ENCODE assay signal across 15 cellular contexts in genomic region chr1:13921190-13921589, GRCh38.
DNase-seq lines count a peak whose midpoint lies in the region; ATAC-seq and TF ChIP-seq lines count a peak whose summit lies in the region.
"Had no signal": no experiment of that assay in that cellular context is flagged by ENCODE, and none has a peak within 500 bp of the region (broad histone marks: within the 10 kb centered on the region; RNA-seq: fewer than 3 reads in every experiment).

No MANE protein-coding gene starts in this region.

- POLR2A ChIA-PET in HCT116 (lab: Charles Lee), result no interaction called here

- H3K4me3 ChIP-seq in HCT116 (replicated peaks in 1 of 2; ENCODE audit: low read depth in 1 of 2, low read length in 2 of 2), result no peak overlapping the region
- no peak overlapping the region for H3K4me3 ChIP-seq in brain microvascular endothelial cell (ENCODE audit: low read depth, low read length)
- H3K4me3 ChIP-seq: BLaER1 treated with 17β-estradiol and CSF1 and Interleukin-3, amounts not matched to agents 10 nM and 100 nM; GM23248; HAP-1 had no signal

- CTCF ChIA-PET in HCT116 (lab: Charles Lee), result no interaction called here

- intact Hi-C loops in HCT116 (cut with micrococcal nuclease) (no loop called here), left colon (cut with DNase I, micrococcal nuclease) (no loop called here)

- BruUV-seq in HCT116 (replicated peaks; lab: Mats Ljungman, UMichigan), result no TSS peak

- H3K4me1 ChIP-seq in HCT116 (ENCODE audit: control insufficient read depth in 1 of 2, insufficient read depth in 2 of 2, low read length in 2 of 2), result peaks cover 12 to 18% of the 10 kb centered on the region in 2 experiments
- H3K4me1 ChIP-seq: HAP-1 had no signal

- H3K4me2 ChIP-seq in HCT116 (ENCODE audit: low read length), result peak overlapping the region; percentile 35; the same call in 1 of the 2 replicates
- H3K4me2 ChIP-seq: BLaER1 treated with 17β-estradiol and CSF1 and Interleukin-3, amounts not matched to agents 10 nM and 100 nM had no signal

- H3K27ac ChIP-seq in HCT116 (ENCODE audit: low read depth, low read length), result peak overlapping the region; percentile 57; the same call in 1 of the 2 replicates
- no peak overlapping the region for H3K27ac ChIP-seq in brain microvascular endothelial cell
- H3K27ac ChIP-seq: BLaER1 treated with 17β-estradiol and CSF1 and Interleukin-3, amounts not matched to agents 10 nM and 100 nM; GM23248 had no signal

- no peaks in the 10 kb centered on the region for H4K20me1 ChIP-seq in HCT116 (ENCODE audit: insufficient read depth)
- H4K20me1 ChIP-seq: BLaER1 treated with 17β-estradiol and CSF1 and Interleukin-3, amounts not matched to agents 10 nM and 100 nM had no signal

- in situ Hi-C loops in brain microvascular endothelial cell (cut with HindIII; ENCODE audit: low pct_ligation_motif_present, low sequenced_read_pairs), result no loop called here

- TF ChIP-seq POLR2A in HCT116 (IDR thresholded peaks at IDR 0.05; ENCODE audit: borderline replicate concordance, extremely low read depth, insufficient read depth, insufficient read length), result no peak

- TF ChIP-seq RAD21 in HCT116 (IDR thresholded peaks at IDR 0.05; ENCODE audit: low read depth), result no peak

- no peak overlapping the region for H2AFZ ChIP-seq in HCT116 (ENCODE audit: low read depth, low read length, poor library complexity, severe bottlenecking)
- H2AFZ ChIP-seq: GM23248 had no signal

- H3K9me3 ChIP-seq in HCT116 (ENCODE audit: control insufficient read depth in 1 of 2, insufficient read depth in 1 of 2, low read depth in 1 of 2, low read length in 2 of 2), result no peaks in the 10 kb centered on the region
- H3K9me3 ChIP-seq: HAP-1 had no signal

- RAD21 ChIA-PET in HCT116 (lab: Charles Lee; ENCODE audit: low non-redundant PET in 1 of 2, low total read pairs in 2 of 2, uncharacterized antibody in 2 of 2, unreplicated experiment in 2 of 2), result no interaction called here

- DNase-seq in HCT116 (ENCODE audit: low read depth, low spot score) (no peak), RPMI8226 (peak; percentile 66), left colon (no peak), brain microvascular endothelial cell (no peak), GM19240 (ENCODE audit: insufficient read length, low spot score) (no peak)
- DNase-seq: 8988T; Calu3; CD8-positive, alpha-beta T cell; DMS79 treated with DMSO at 0.1 percent for 48 hours; GF-D8 had no signal

- no peaks in the 10 kb centered on the region for H3K27me3 ChIP-seq in HCT116 (ENCODE audit: insufficient read depth, low read length)
- no peaks in the 10 kb centered on the region for H3K27me3 ChIP-seq in brain microvascular endothelial cell (replicated peaks)
- H3K27me3 ChIP-seq: BLaER1 treated with 17β-estradiol and CSF1 and Interleukin-3, amounts not matched to agents 10 nM and 100 nM had no signal

- H3K9ac ChIP-seq in HCT116 (ENCODE audit: low read length), result no peak overlapping the region
- H3K9ac ChIP-seq: BLaER1 treated with 17β-estradiol and CSF1 and Interleukin-3, amounts not matched to agents 10 nM and 100 nM; GM23248 had no signal

- H3K9me2 ChIP-seq in HCT116 (ENCODE audit: insufficient read depth), result no peaks in the 10 kb centered on the region

- TF ChIP-seq CTCF in HCT116 (IDR thresholded peaks at IDR 0.05 in 2 of 3, conservative IDR thresholded peaks at IDR 0.05 in 1 of 3; ENCODE audit: borderline replicate concordance in 1 of 3, insufficient read depth in 1 of 3, low read depth in 2 of 3, low read length in 2 of 3) (no peak), brain microvascular endothelial cell (IDR thresholded peaks at IDR 0.05; ENCODE audit: low read depth, low read length, missing control alignments) (no peak)

- no peaks in the 10 kb centered on the region for H3K79me2 ChIP-seq in HCT116 (ENCODE audit: insufficient read depth, low read length)

- H3K36me3 ChIP-seq in HCT116 (ENCODE audit: control insufficient read depth in 1 of 2, insufficient read depth in 2 of 2, low read length in 2 of 2) (no peaks in the 10 kb centered on the region), brain microvascular endothelial cell (replicated peaks) (no peaks in the 10 kb centered on the region)
- H3K36me3 ChIP-seq: BLaER1 treated with 17β-estradiol and CSF1 and Interleukin-3, amounts not matched to agents 10 nM and 100 nM; HAP-1 had no signal

- ATAC-seq in HCT116, result no peak
- ATAC-seq in left colon, result peak; percentile 34
- ATAC-seq in SK-N-SH treated with all-trans-retinoic acid at 6 μM for 48 hours, result no peak
- ATAC-seq in GM18498 (IDR thresholded peaks at IDR 0.05; ENCODE audit: unreplicated experiment), result no peak
- ATAC-seq: CD8-positive, alpha-beta T cell had no signal

TF ChIP-seq in HCT116, 20 proteins besides CTCF, POLR2A, EP300 and RAD21 (continues in another document):
- TF ChIP-seq ATF3 (IDR thresholded peaks at IDR 0.05) (no peak), EZH2 (IDR thresholded peaks at IDR 0.05) (no peak), ELF1 (IDR thresholded peaks at IDR 0.05; ENCODE audit: borderline replicate concordance, low read depth) (no peak), SIN3A (IDR thresholded peaks at IDR 0.05; ENCODE audit: low read depth) (no peak), REST (IDR thresholded peaks at IDR 0.05; ENCODE audit: low read depth) (no peak), CBX3 (IDR thresholded peaks at IDR 0.05; ENCODE audit: low read depth) (no peak)

TF ChIP-seq in SK-N-SH treated with all-trans-retinoic acid at 6 μM for 48 hours, 23 proteins besides CTCF, POLR2A, EP300 and RAD21:
- TF ChIP-seq ZC3H10 (CRISPR knock-in tag; IDR thresholded peaks at IDR 0.05) (no peak), ZNF8 (CRISPR knock-in tag; IDR thresholded peaks at IDR 0.05) (no peak), PATZ1 (CRISPR knock-in tag; IDR thresholded peaks at IDR 0.05; ENCODE audit: borderline replicate concordance) (no peak), ZFP30 (CRISPR knock-in tag; IDR thresholded peaks at IDR 0.05) (no peak), TOX (CRISPR knock-in tag; IDR thresholded peaks at IDR 0.05; ENCODE audit: borderline replicate concordance) (no peak), POU6F1 (CRISPR knock-in tag; IDR thresholded peaks at IDR 0.05; ENCODE audit: borderline replicate concordance, low read depth) (no peak), TCF4 (CRISPR knock-in tag; IDR thresholded peaks at IDR 0.05; ENCODE audit: borderline replicate concordance) (no peak), GLIS3 (CRISPR knock-in tag; IDR thresholded peaks at IDR 0.05) (no peak)
